In genomic region chr13:44433863-44434262, GRCh38 we compare ENCODE assay signal across 10 cellular contexts.
DNase-seq lines count a peak whose midpoint lies in the region; ATAC-seq, FAIRE-seq and TF ChIP-seq lines count a peak whose summit lies in the region.
"Had no signal": no experiment of that assay in that cellular context is flagged by ENCODE, and none has a peak within 500 bp of the region (broad histone marks: within the 10 kb centered on the region; RNA-seq: fewer than 3 reads in every experiment).

No MANE protein-coding gene starts in this region.

- H3K9me3 ChIP-seq in K562 (replicated peaks; ENCODE audit: control insufficient read depth, insufficient read depth, low read depth, low read length) (no peaks in the 10 kb centered on the region), gastrocnemius medialis (no peaks in the 10 kb centered on the region)

- 0 out of 2 replicates have a peak, but pooled peaks cover 4% of the 10 kb centered on the region for H3F3A ChIP-seq in GM23338 (replicated peaks; ENCODE audit: low read depth)

- intact Hi-C loops in K562 (cut with micrococcal nuclease): loop anchor here (10.0 kb wide), 1 partner anchor 99 kb away; no protein-coding TSS in a partner anchor
- intact Hi-C loops in gastrocnemius medialis (cut with DNase I; ENCODE audit: low total_unique reads): loop anchor here (2.0 to 5.0 kb wide), 2 partner anchors 57 to 131 kb away; no protein-coding TSS in a partner anchor

- peaks cover 4% of the 10 kb centered on the region for H3K27me3 Mint-ChIP-seq in GM23338 (ENCODE audit: insufficient read depth, low read depth, poor library complexity)
- H3K27me3 Mint-ChIP-seq in immature natural killer cell (ENCODE audit: low read depth in 3 of 3): peaks cover 2 to 5% (median 3%) of the 10 kb centered on the region in 3 donors

- H3K27me3 ChIP-seq in GM23338 (ENCODE audit: insufficient read depth): no peaks in the 10 kb centered on the region
- no peaks in the 10 kb centered on the region for H3K27me3 ChIP-seq in K562 (ENCODE audit: control insufficient read depth in 2 of 2, insufficient read depth in 2 of 2, low read length in 2 of 2)
- no peaks in the 10 kb centered on the region for H3K27me3 ChIP-seq in gastrocnemius medialis

- POLR2A ChIA-PET in K562 (lab: Yijun Ruan, JAX): interaction anchor here (1.1 to 1.4 kb wide), 2 partner anchors 8 to 102 kb away, joined by 3 to 4 read pairs; no protein-coding TSS in a partner anchor

- H3K27ac Mint-ChIP-seq in GM23338 (no peak overlapping the region), immature natural killer cell (peak overlapping the region in 4 of 6 donors; percentile 38 to 77 (median 72))

- H3K27ac ChIP-seq in GM23338 (ENCODE audit: low read depth) (no peak overlapping the region), K562 (ENCODE audit: extremely low read depth, low read depth, low read length) (no peak overlapping the region), gastrocnemius medialis (peak overlapping the region; percentile 87 to 95 (median 92))

- in situ Hi-C loops in K562 (cut with MboI): no loop called here
- in situ Hi-C loops in gastrocnemius medialis (cut with MboI; ENCODE audit: low sequenced_read_pairs in 4 of 4): loop anchor here (10.0 to 25.0 kb wide), 7 partner anchors 119 to 529 kb away; no protein-coding TSS in a partner anchor

- no peak for TF ChIP-seq EP300 in K562 (IDR thresholded peaks at IDR 0.05; ENCODE audit: low read length)

- H3K9ac ChIP-seq in K562 (ENCODE audit: insufficient read depth in 1 of 2, low read depth in 2 of 2, low read length in 2 of 2): no peak overlapping the region; a peak in 1 of 4 replicates

- H3K4me3 ChIP-seq in GM23338 (no peak overlapping the region), K562 (no peak overlapping the region), gastrocnemius medialis (peak overlapping the region; percentile 79 to 85 (median 82))

- no peak for TF ChIP-seq RAD21 in K562 (CRISPR knock-in tag; conservative IDR thresholded peaks at IDR 0.05 in 1 of 2, IDR thresholded peaks at IDR 0.05 in 1 of 2)

- no peaks in the 10 kb centered on the region for H3K9me2 ChIP-seq in GM23338 (ENCODE audit: insufficient read depth)

- TF ChIP-seq POLR2A in K562 (conservative IDR thresholded peaks at IDR 0.05) (no peak), gastrocnemius medialis (IDR thresholded peaks at IDR 0.05) (no peak)

- no peak for FAIRE-seq in K562 (lab: Jason Lieb, UNC)
- FAIRE-seq: G401.6 had no signal

- H3K9me3 Mint-ChIP-seq in GM23338 (no peaks in the 10 kb centered on the region), immature natural killer cell (no peaks in the 10 kb centered on the region)

- no CpG with 5 or more reads among the region's 2 CpGs for WGBS in K562 (ENCODE audit: insufficient coverage, low coverage, missing lambda C conversion rate)

- H3K4me3 Mint-ChIP-seq in GM23338 (peak overlapping the region; percentile 86; the same call in 2 of the 3 replicates), immature natural killer cell (peak overlapping the region; percentile 47 to 71 (median 55))

- H3K36me3 ChIP-seq in GM23338 (ENCODE audit: insufficient read depth) (peaks cover 18% of the 10 kb centered on the region), K562 (ENCODE audit: control insufficient read depth, insufficient read depth, low read length) (peaks cover 15% of the 10 kb centered on the region; the same call in 2 of the 3 replicates), gastrocnemius medialis (peaks cover 0 to 19% of the 10 kb centered on the region in 2 donors)

- no peak for ATAC-seq in GM23338
- ATAC-seq in K562: no peak
- no peak for ATAC-seq in gastrocnemius medialis
- ATAC-seq in HG02938 (IDR thresholded peaks at IDR 0.05; ENCODE audit: unreplicated experiment): no peak

- H3K4me1 ChIP-seq in GM23338 (ENCODE audit: insufficient read depth) (peaks cover 15% of the 10 kb centered on the region), K562 (replicated peaks in 1 of 2; ENCODE audit: control insufficient read depth in 2 of 2, insufficient read depth in 2 of 2, low read length in 2 of 2) (peaks cover 8 to 11% of the 10 kb centered on the region in 2 experiments; a peak in 3 of 5 replicates), gastrocnemius medialis (peaks cover 15 to 32% of the 10 kb centered on the region in 2 donors)

- no peak overlapping the region for H3K4me2 ChIP-seq in GM23338
- H3K4me2 ChIP-seq in K562 (ENCODE audit: insufficient read depth, low read length): peak overlapping the region; percentile 59; the same call in 1 of the 2 replicates

- H3K4me1 Mint-ChIP-seq in GM23338 (peaks cover 21% of the 10 kb centered on the region), immature natural killer cell (peaks cover 26 to 34% of the 10 kb centered on the region in 2 donors)

- H2AFZ ChIP-seq in GM23338 (no peak overlapping the region), K562 (ENCODE audit: low read depth, low read length) (no peak overlapping the region)

- H3K36me3 Mint-ChIP-seq in GM23338 (ENCODE audit: low read depth): peaks cover 25% of the 10 kb centered on the region
- no peaks in the 10 kb centered on the region for H3K36me3 Mint-ChIP-seq in immature natural killer cell

- no TSS peak for BruUV-seq in K562 (replicated peaks; lab: Mats Ljungman, UMichigan)

- H3K9me1 ChIP-seq in K562 (ENCODE audit: control insufficient read depth, insufficient read depth, low read length): no peaks in the 10 kb centered on the region

- CTCF ChIA-PET in K562 (lab: Yijun Ruan, JAX; ENCODE audit: low intra/inter-chr PET ratio): no interaction called here

- no peak for TF ChIP-seq CTCF in GM23338 (conservative IDR thresholded peaks at IDR 0.05; ENCODE audit: low read depth in 2 of 2)
- no peak for TF ChIP-seq CTCF in K562 (IDR thresholded peaks at IDR 0.05 in 2 of 3, conservative IDR thresholded peaks at IDR 0.05 in 1 of 3; ENCODE audit: insufficient read depth in 2 of 3, low read depth in 1 of 3, low read length in 3 of 3)
- TF ChIP-seq CTCF in gastrocnemius medialis (IDR thresholded peaks at IDR 0.05 in 4 of 5, conservative IDR thresholded peaks at IDR 0.05 in 1 of 5): no peak

- H3K79me2 ChIP-seq in GM23338 (replicated peaks; ENCODE audit: insufficient read depth) (peaks cover 25% of the 10 kb centered on the region), K562 (ENCODE audit: control insufficient read depth, insufficient read depth, low read length) (peaks cover 19% of the 10 kb centered on the region)

- peaks cover 14% of the 10 kb centered on the region for H4K20me1 ChIP-seq in GM23338 (replicated peaks; ENCODE audit: insufficient read depth)
- H4K20me1 ChIP-seq in K562 (replicated peaks; ENCODE audit: control insufficient read depth, insufficient read depth, low read length): no peaks in the 10 kb centered on the region

- no peak for DNase-seq in GM23338 (ENCODE audit: low spot score)
- DNase-seq in K562 (ENCODE audit: extremely low read depth in 1 of 4, low spot score in 3 of 4): no peak
- DNase-seq in immature natural killer cell: no peak
- DNase-seq in gastrocnemius medialis: no peak
- no peak for DNase-seq in activated T-cell treated with anti-CD3 and anti-CD28 coated beads for 4 hours
- DNase-seq in NCI-H2171 (lab: John Stamatoyannopoulos, UW): no peak
- no peak for DNase-seq in activated T-cell treated with anti-CD3 and anti-CD28 coated beads, Interleukin-2, amount 50 U/mL, for 1 hour
- DNase-seq: foreskin melanocyte had no signal

TF ChIP-seq in GM23338, 12 proteins besides CTCF, POLR2A, EP300 and RAD21 (continues in another document):
- no peak for TF ChIP-seq ETS1 (IDR thresholded peaks at IDR 0.05)
- TF ChIP-seq JUNB (IDR thresholded peaks at IDR 0.05; ENCODE audit: unreplicated experiment): no peak
- no peak for TF ChIP-seq NANOG (IDR thresholded peaks at IDR 0.05; ENCODE audit: borderline replicate concordance)
- TF ChIP-seq POLR2AphosphoS5 (IDR thresholded peaks at IDR 0.05; ENCODE audit: low read depth): no peak
- no peak for TF ChIP-seq ZNF114 (CRISPR knock-in tag; IDR thresholded peaks at IDR 0.05)
- no peak for TF ChIP-seq EZH2phosphoT487 (IDR thresholded peaks at IDR 0.05; ENCODE audit: unreplicated experiment)

Comparison
In these comparisons a context has a peak if more than half of its experiments do, and no peak if none do; other contexts are left out.
1. H3K27ac ChIP-seq: peak in gastrocnemius medialis (4 of 4); none in GM23338 (single experiment) and K562 (single experiment).
2. H3K4me3 ChIP-seq: peak in gastrocnemius medialis (4 of 4); none in GM23338 (single experiment) and K562 (single experiment).